ENCODE assay signal across 8 cellular contexts in the genomic region with DNA sequence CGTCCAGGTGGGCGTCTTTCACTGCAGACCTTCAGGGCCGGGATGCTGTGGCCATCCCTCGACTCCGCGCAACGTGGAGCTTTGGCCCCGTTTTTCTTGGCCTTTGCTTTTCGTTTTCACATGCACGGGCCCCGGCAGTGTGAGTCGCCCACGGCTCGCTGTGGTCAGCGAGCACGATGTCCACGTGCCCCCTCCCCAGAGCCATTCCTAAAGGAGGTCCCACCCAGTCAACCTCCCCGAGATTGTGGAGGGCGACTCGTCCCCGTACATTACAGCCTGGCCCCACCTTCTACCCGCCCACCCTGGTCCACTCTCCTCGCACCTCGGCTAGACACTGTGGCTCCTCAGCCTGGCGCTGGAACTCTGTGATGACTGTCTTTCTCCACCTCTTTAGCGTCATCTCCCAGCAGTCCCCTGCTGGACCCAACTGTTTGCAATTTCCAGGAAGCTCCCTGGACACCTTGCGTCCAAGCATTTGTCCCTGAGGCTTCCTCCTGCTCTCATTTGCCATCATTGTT. TPM values are rescaled to one million over a fixed set of nuclear protein-coding genes. Genes with fewer than 3 reads are reported as not detected.
DNase-seq lines count a peak whose midpoint lies in the region; ATAC-seq and TF ChIP-seq lines count a peak whose summit lies in the region.

No MANE protein-coding gene starts in this region.

- H3K27ac Mint-ChIP-seq in Calu3 (ENCODE audit: unreplicated experiment) = peak overlapping the region; percentile 85
- H3K27ac Mint-ChIP-seq in stimulated activated effector memory CD8-positive, alpha-beta T cell treated with anti-CD3 and anti-CD28 coated beads, Interleukin-12 subunit alpha, Interleukin-12 subunit beta, amount 100 ng/mL, for 72 hours = peak overlapping the region; percentile 96

- WGBS in adipose tissue, 3 donors = 1 to 4% (median 2%) methylated on average over 27 of the region's 27 CpGs

- no peaks in the 10 kb centered on the region for H3K9me3 Mint-ChIP-seq in Calu3 (ENCODE audit: low read depth, unreplicated experiment)
- H3K9me3 Mint-ChIP-seq in stimulated activated effector memory CD8-positive, alpha-beta T cell treated with anti-CD3 and anti-CD28 coated beads, Interleukin-12 subunit alpha, Interleukin-12 subunit beta, amount 100 ng/mL, for 72 hours = no peaks in the 10 kb centered on the region

- peak overlapping the region; percentile 70 for H3K9ac ChIP-seq in HUES48 (ENCODE audit: low read depth, low read length)

- no TSS peak for BruUV-seq in Calu3 (replicated peaks; lab: Mats Ljungman, UMichigan)

- peak overlapping the region; percentile 71 for H3K4me3 Mint-ChIP-seq in Calu3 (ENCODE audit: low read depth, unreplicated experiment)
- H3K4me3 Mint-ChIP-seq in stimulated activated effector memory CD8-positive, alpha-beta T cell treated with anti-CD3 and anti-CD28 coated beads, Interleukin-12 subunit alpha, Interleukin-12 subunit beta, amount 100 ng/mL, for 72 hours = peak overlapping the region; percentile 80

- peak; percentile 1 for ATAC-seq in stimulated activated effector memory CD8-positive, alpha-beta T cell treated with anti-CD3 and anti-CD28 coated beads, Interleukin-12 subunit alpha, Interleukin-12 subunit beta, amount 100 ng/mL, for 72 hours
- ATAC-seq in HG03097 (IDR thresholded peaks at IDR 0.05; ENCODE audit: low FRiP score, unreplicated experiment) (no peak), HG02759 (IDR thresholded peaks at IDR 0.05; ENCODE audit: unreplicated experiment) (no peak), GM21367 (IDR thresholded peaks at IDR 0.05; ENCODE audit: unreplicated experiment) (no peak)

- H3K9me3 ChIP-seq in HUES48 (ENCODE audit: control insufficient read depth, insufficient read depth, low read length) = no peaks in the 10 kb centered on the region

- no peak for DNase-seq in Calu3
- DNase-seq in iPS-NIHi11 (ENCODE audit: low spot score) = peak; percentile 32
- no peak for DNase-seq in stimulated activated effector memory CD8-positive, alpha-beta T cell treated with anti-CD3 and anti-CD28 coated beads, Interleukin-12 subunit alpha, Interleukin-12 subunit beta, amount 100 ng/mL, for 72 hours (ENCODE audit: low spot score in 2 of 2)

- peak overlapping the region; percentile 86 for H3K4me3 ChIP-seq in HUES48 (ENCODE audit: low read depth, low read length)

- no peak for TF ChIP-seq CTCF in Calu3 (IDR thresholded peaks at IDR 0.05; ENCODE audit: unreplicated experiment)

- CTCF ChIA-PET in Calu3 (lab: Charles Lee) = interaction anchor here (1.0 kb wide), 1 partner anchor 43 kb away, joined by 3 read pairs; the partner anchor contains the start of gene ZBTB45

- H3K27ac ChIP-seq in HUES48 (ENCODE audit: low read depth, low read length) = peak overlapping the region; percentile 95
- peak overlapping the region; percentile 60 for H3K27ac ChIP-seq in adipose tissue (ENCODE audit: low read depth, low read length)

- no peaks in the 10 kb centered on the region for H3K27me3 ChIP-seq in HUES48 (ENCODE audit: control insufficient read depth, insufficient read depth, low read length)

- H3K4me1 ChIP-seq in HUES48 (ENCODE audit: control insufficient read depth, insufficient read depth, low read length) = peaks cover 4% of the 10 kb centered on the region; the same call in 1 of the 2 replicates

- no peaks in the 10 kb centered on the region for H3K27me3 Mint-ChIP-seq in Calu3 (ENCODE audit: unreplicated experiment)

- peaks cover 18% of the 10 kb centered on the region; the same call in 1 of the 2 replicates for H3K36me3 ChIP-seq in HUES48 (ENCODE audit: control insufficient read depth, insufficient read depth, low read length)

- H3K4me1 Mint-ChIP-seq in Calu3 (ENCODE audit: low read depth, unreplicated experiment) = peaks cover 9% of the 10 kb centered on the region
- H3K4me1 Mint-ChIP-seq in stimulated activated effector memory CD8-positive, alpha-beta T cell treated with anti-CD3 and anti-CD28 coated beads, Interleukin-12 subunit alpha, Interleukin-12 subunit beta, amount 100 ng/mL, for 72 hours = peaks cover 23% of the 10 kb centered on the region

- H3K36me3 Mint-ChIP-seq in Calu3 (ENCODE audit: insufficient read depth, unreplicated experiment) = peaks cover 73% of the 10 kb centered on the region
- peaks cover 60% of the 10 kb centered on the region for H3K36me3 Mint-ChIP-seq in stimulated activated effector memory CD8-positive, alpha-beta T cell treated with anti-CD3 and anti-CD28 coated beads, Interleukin-12 subunit alpha, Interleukin-12 subunit beta, amount 100 ng/mL, for 72 hours

- intact Hi-C loops in Calu3 (cut with micrococcal nuclease; ENCODE audit: unreplicated experiment) = no loop called here

RNA-seq across cellular contexts. Expression of gene ZNF446, which starts 0.4 kb away (rescaled TPM):
- 12.7 and 13.9 TPM in 2 replicates for total RNA-seq in Calu3 (2022)
- 1 to 10 TPM; 7.3 to 8.8 (median 7.8) TPM for polyA plus RNA-seq in adipose tissue

RNA-seq across cellular contexts. Expression of gene ZNF324, which starts 9.7 kb away (rescaled TPM):
- 16.9 and 18.2 TPM in 2 replicates for total RNA-seq in Calu3 (2022)
- 1 to 10 TPM; 4.0 to 6.0 (median 4.3) TPM for polyA plus RNA-seq in adipose tissue

RNA-seq across cellular contexts. Expression of gene ZNF324B, which starts 25.1 kb away (rescaled TPM):
- 12.0 and 13.7 TPM in 2 replicates for total RNA-seq in Calu3 (2022)
- polyA plus RNA-seq in adipose tissue = 1 to 10 TPM; 1.8 to 2.9 (median 2.0) TPM

RNA-seq across cellular contexts. Expression of gene SLC27A5, which starts 35.2 kb away (rescaled TPM):
- total RNA-seq in Calu3 (2022) = 3.7 and 5.8 TPM in 2 replicates
- 10 to 100 TPM; 11.7 to 19.5 (median 12.5) TPM for polyA plus RNA-seq in adipose tissue

RNA-seq across cellular contexts. Expression of gene ZNF132, which starts 36.6 kb away (rescaled TPM):
- total RNA-seq in Calu3 (2022) = not detected in 2 replicates
- 1 to 10 TPM in 1 of 3 donors, under 1 TPM in 2; 0.45 to 1.0 (median 0.89) TPM for polyA plus RNA-seq in adipose tissue
